Comparison of ENCODE assay signal across 21 cellular contexts in the genomic region with DNA sequence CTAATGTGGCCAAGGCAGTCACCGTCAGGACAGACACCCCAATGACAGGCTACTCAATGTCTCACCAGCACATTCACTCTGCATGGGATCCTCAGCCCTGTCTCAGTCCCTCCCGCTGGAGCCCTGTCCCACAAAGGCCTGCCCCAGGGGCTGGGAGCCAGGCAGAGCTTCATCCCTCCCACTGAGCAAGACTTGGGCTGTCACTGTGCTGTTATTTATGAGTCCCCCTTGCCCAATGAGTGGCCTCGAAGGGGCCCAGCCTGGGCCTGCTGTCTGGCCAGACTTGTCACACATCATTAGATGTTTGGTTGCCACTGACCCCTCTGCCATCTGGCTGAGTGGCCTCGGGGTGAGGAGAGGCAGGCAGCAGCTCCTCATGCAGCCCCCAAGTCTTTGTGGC.
A peak's percentile ranks its signal among the peaks of the same experiment; 100 is the strongest.
DNase-seq lines count a peak whose midpoint lies in the region; ATAC-seq and TF ChIP-seq lines count a peak whose summit lies in the region.
"Had no signal": no experiment of that assay in that cellular context is flagged by ENCODE, and none has a peak within 500 bp of the region (broad histone marks: within the 10 kb centered on the region; RNA-seq: fewer than 3 reads in every experiment).

No MANE protein-coding gene starts in this region.

- H3K9me3 ChIP-seq in right atrium auricular region, result no peaks in the 10 kb centered on the region

- CTCF ChIA-PET in activated CD8-positive, alpha-beta memory T cell treated with anti-CD3 and anti-CD28 coated beads, Interleukin-2, amount 10 ng/mL, durations not matched to agents 7 days and 5 days (lab: Charles Lee), result no interaction called here

- H3K27ac ChIP-seq in right atrium auricular region, result no peak overlapping the region
- H3K27ac ChIP-seq: KMS-11 had no signal

- no peaks in the 10 kb centered on the region for H3K36me3 Mint-ChIP-seq in activated CD8-positive, alpha-beta memory T cell treated with anti-CD3 and anti-CD28 coated beads, Interleukin-2, amount 10 ng/mL, durations not matched to agents 7 days and 5 days

- no peaks in the 10 kb centered on the region for H3K4me1 Mint-ChIP-seq in activated CD8-positive, alpha-beta memory T cell treated with anti-CD3 and anti-CD28 coated beads, Interleukin-2, amount 10 ng/mL, durations not matched to agents 7 days and 5 days

- H3K4me1 ChIP-seq in right atrium auricular region, result no peaks in the 10 kb centered on the region

- ATAC-seq in activated CD8-positive, alpha-beta memory T cell treated with anti-CD3 and anti-CD28 coated beads, Interleukin-2, amount 10 ng/mL, durations not matched to agents 7 days and 5 days, result no peak
- ATAC-seq: PC-3 had no signal

- no peak overlapping the region for H3K4me3 Mint-ChIP-seq in activated CD8-positive, alpha-beta memory T cell treated with anti-CD3 and anti-CD28 coated beads, Interleukin-2, amount 10 ng/mL, durations not matched to agents 7 days and 5 days

- no peak overlapping the region for H3K4me3 ChIP-seq in right atrium auricular region

- peaks cover 4% of the 10 kb centered on the region for H3K27me3 Mint-ChIP-seq in activated CD8-positive, alpha-beta memory T cell treated with anti-CD3 and anti-CD28 coated beads, Interleukin-2, amount 10 ng/mL, durations not matched to agents 7 days and 5 days

- no peaks in the 10 kb centered on the region for H3K36me3 ChIP-seq in right atrium auricular region

- no peak overlapping the region for H3K27ac Mint-ChIP-seq in activated CD8-positive, alpha-beta memory T cell treated with anti-CD3 and anti-CD28 coated beads, Interleukin-2, amount 10 ng/mL, durations not matched to agents 7 days and 5 days

- no peaks in the 10 kb centered on the region for H3K27me3 ChIP-seq in right atrium auricular region

- H3K9me3 Mint-ChIP-seq in activated CD8-positive, alpha-beta memory T cell treated with anti-CD3 and anti-CD28 coated beads, Interleukin-2, amount 10 ng/mL, durations not matched to agents 7 days and 5 days (ENCODE audit: low read depth), result no peaks in the 10 kb centered on the region

- DNase-seq in ELF-1 (ENCODE audit: low read depth, low spot score) (peak; percentile 92), NCI-H69 (lab: John Stamatoyannopoulos, UW) (peak; percentile 86), left kidney (ENCODE audit: low read depth, low spot score) (peak; percentile 91), retina (peak; percentile 80), HCEC 1CT (no peak), right atrium auricular region (ENCODE audit: low spot score) (no peak)
- DNase-seq in activated naive CD4-positive, alpha-beta T cell treated with anti-CD3 and anti-CD28 coated beads, Interleukin-2, amount 50 U/mL, for 16 hours, result no peak
- DNase-seq in activated CD8-positive, alpha-beta memory T cell treated with anti-CD3 and anti-CD28 coated beads, Interleukin-2, amount 10 ng/mL, durations not matched to agents 7 days and 5 days, result no peak
- DNase-seq: Calu3; DMS79 treated with DMSO at 0.1 percent for 48 hours; H7; IMR-90; NCI-H1048; NCI-H1417; NCI-H1694; NCI-H2029 treated with DMSO at 0.1 percent for 48 hours; NCI-H2227 treated with DMSO at 0.1 percent for 48 hours; NCI-H526 treated with DMSO at 0.1 percent for 48 hours; NK-92 treated with Interleukin-12 subunit alpha and Interleukin-12 subunit beta, amount 100 ng/mL, for 24 hours; PC-3 had no signal

- no peak for TF ChIP-seq CTCF in right atrium auricular region (IDR thresholded peaks at IDR 0.05)

Comparison
In these comparisons a context has a peak if more than half of its experiments do, and no peak if none do; other contexts are left out.
1. DNase-seq: peak in ELF-1 (single experiment), NCI-H69 (single experiment), left kidney (single experiment) and retina (single experiment); none in HCEC 1CT (single experiment), right atrium auricular region (single experiment), activated naive CD4-positive, alpha-beta T cell treated with anti-CD3 and anti-CD28 coated beads, Interleukin-2, amount 50 U/mL, for 16 hours (single experiment) and activated CD8-positive, alpha-beta memory T cell treated with anti-CD3 and anti-CD28 coated beads, Interleukin-2, amount 10 ng/mL, durations not matched to agents 7 days and 5 days (single experiment).